Comparison of ENCODE assay signal across 12 cellular contexts in genomic region chr12:132477009-132477702, GRCh38. TPM values are rescaled to one million over a fixed set of nuclear protein-coding genes. Genes with fewer than 3 reads are reported as not detected.
A peak's percentile ranks its signal among the peaks of the same experiment; 100 is the strongest.
DNase-seq lines count a peak whose midpoint lies in the region; ATAC-seq lines count a peak whose summit lies in the region.
"Had no signal": no experiment of that assay in that cellular context is flagged by ENCODE, and none has a peak within 500 bp of the region (broad histone marks: within the 10 kb centered on the region; RNA-seq: fewer than 3 reads in every experiment).

No MANE protein-coding gene starts in this region.

- peak overlapping the region; percentile 62 to 65 for H3K27ac Mint-ChIP-seq in effector memory CD8-positive, alpha-beta T cell
- peak overlapping the region; percentile 67 for H3K27ac Mint-ChIP-seq in stimulated activated naive B cell treated with anti-CD40 and anti-IgM and Interleukin-4, amounts not matched to agents 10 μg/mL and 1 μg/mL and 100 μg/mL, for 72 hours

- H3K4me3 Mint-ChIP-seq in effector memory CD8-positive, alpha-beta T cell: peak overlapping the region; percentile 68 to 79
- H3K4me3 Mint-ChIP-seq in stimulated activated naive B cell treated with anti-CD40 and anti-IgM and Interleukin-4, amounts not matched to agents 10 μg/mL and 1 μg/mL and 100 μg/mL, for 72 hours: peak overlapping the region; percentile 46 to 48

- peaks cover 34% of the 10 kb centered on the region for H3K36me3 Mint-ChIP-seq in effector memory CD8-positive, alpha-beta T cell (ENCODE audit: insufficient read depth)
- H3K36me3 Mint-ChIP-seq in stimulated activated naive B cell treated with anti-CD40 and anti-IgM and Interleukin-4, amounts not matched to agents 10 μg/mL and 1 μg/mL and 100 μg/mL, for 72 hours: peaks cover 4 to 5% of the 10 kb centered on the region in 2 donors
- H3K36me3 Mint-ChIP-seq: activated naive CD4-positive, alpha-beta T cell treated with anti-CD3 and anti-CD28 coated beads, Interleukin-2, amount 50 U/mL, for 72 hours had no signal

- peaks cover 24 to 26% of the 10 kb centered on the region in 2 donors for H3K4me1 Mint-ChIP-seq in effector memory CD8-positive, alpha-beta T cell (ENCODE audit: low read depth in 2 of 2)
- peaks cover 31 to 66% of the 10 kb centered on the region in 2 donors for H3K4me1 Mint-ChIP-seq in stimulated activated naive B cell treated with anti-CD40 and anti-IgM and Interleukin-4, amounts not matched to agents 10 μg/mL and 1 μg/mL and 100 μg/mL, for 72 hours

- H3K27me3 Mint-ChIP-seq in effector memory CD8-positive, alpha-beta T cell: peaks cover 0 to 9% of the 10 kb centered on the region in 2 donors
- peaks cover 0 to 12% of the 10 kb centered on the region in 2 donors for H3K27me3 Mint-ChIP-seq in stimulated activated naive B cell treated with anti-CD40 and anti-IgM and Interleukin-4, amounts not matched to agents 10 μg/mL and 1 μg/mL and 100 μg/mL, for 72 hours

- no peak for ATAC-seq in Right ventricle myocardium inferior
- no peak for ATAC-seq in left ventricle myocardium superior
- ATAC-seq in effector memory CD8-positive, alpha-beta T cell (replicated peaks): peak; percentile 17
- peak; percentile 23 to 44 for ATAC-seq in stimulated activated naive B cell treated with anti-CD40 and anti-IgM and Interleukin-4, amounts not matched to agents 10 μg/mL and 1 μg/mL and 100 μg/mL, for 72 hours (replicated peaks)
- no peak for ATAC-seq in GM19452 (IDR thresholded peaks at IDR 0.05; ENCODE audit: unreplicated experiment)

- peak; percentile 55 for DNase-seq in Right ventricle myocardium inferior (ENCODE audit: missing footprints)
- no peak for DNase-seq in left ventricle myocardium superior
- DNase-seq in NOMO-1 (lab: John Stamatoyannopoulos, UW; ENCODE audit: unreplicated experiment in 2 of 2): peak; percentile 65 to 70
- no peak for DNase-seq in effector memory CD8-positive, alpha-beta T cell
- no peak for DNase-seq in stimulated activated naive B cell treated with anti-CD40 and anti-IgM and Interleukin-4, amounts not matched to agents 10 μg/mL and 1 μg/mL and 100 μg/mL, for 72 hours
- DNase-seq in NCI-H748 (lab: John Stamatoyannopoulos, UW; ENCODE audit: unreplicated experiment): no peak
- DNase-seq in NCI-H2029 treated with DMSO at 0.1 percent for 48 hours (lab: John Stamatoyannopoulos, UW): no peak
- DNase-seq: IMR-90, NCI-H1694 treated with DMSO at 0.1 percent for 48 hours, NCI-H524 had no signal

- intact Hi-C loops in Right ventricle myocardium inferior (cut with DNase I) (no loop called here), left ventricle myocardium superior (cut with micrococcal nuclease) (no loop called here)

- H3K9me3 Mint-ChIP-seq in effector memory CD8-positive, alpha-beta T cell: no peaks in the 10 kb centered on the region
- H3K9me3 Mint-ChIP-seq in stimulated activated naive B cell treated with anti-CD40 and anti-IgM and Interleukin-4, amounts not matched to agents 10 μg/mL and 1 μg/mL and 100 μg/mL, for 72 hours: peaks cover 3 to 4% of the 10 kb centered on the region in 2 donors
- H3K9me3 Mint-ChIP-seq: activated naive CD4-positive, alpha-beta T cell treated with anti-CD3 and anti-CD28 coated beads, Interleukin-2, amount 50 U/mL, for 72 hours had no signal

RNA-seq across cellular contexts. Expression of gene FBRSL1, which starts 12.8 kb away (rescaled TPM):
- total RNA-seq in Right ventricle myocardium inferior: 51.9 TPM
- 68.0 TPM for total RNA-seq in left ventricle myocardium superior

Comparison
In these comparisons a context has a peak if more than half of its experiments do, and no peak if none do; other contexts are left out.
1. DNase-seq: peak in Right ventricle myocardium inferior (single experiment) and NOMO-1 (2 of 2); none in left ventricle myocardium superior (single experiment), effector memory CD8-positive, alpha-beta T cell (0 of 3), stimulated activated naive B cell treated with anti-CD40 and anti-IgM and Interleukin-4, amounts not matched to agents 10 μg/mL and 1 μg/mL and 100 μg/mL, for 72 hours (single experiment), NCI-H748 (single experiment) and NCI-H2029 treated with DMSO at 0.1 percent for 48 hours (single experiment).
2. ATAC-seq: peak in effector memory CD8-positive, alpha-beta T cell (single experiment) and stimulated activated naive B cell treated with anti-CD40 and anti-IgM and Interleukin-4, amounts not matched to agents 10 μg/mL and 1 μg/mL and 100 μg/mL, for 72 hours (2 of 2); none in Right ventricle myocardium inferior (single experiment), left ventricle myocardium superior (single experiment) and GM19452 (single experiment).